In the genomic region with DNA sequence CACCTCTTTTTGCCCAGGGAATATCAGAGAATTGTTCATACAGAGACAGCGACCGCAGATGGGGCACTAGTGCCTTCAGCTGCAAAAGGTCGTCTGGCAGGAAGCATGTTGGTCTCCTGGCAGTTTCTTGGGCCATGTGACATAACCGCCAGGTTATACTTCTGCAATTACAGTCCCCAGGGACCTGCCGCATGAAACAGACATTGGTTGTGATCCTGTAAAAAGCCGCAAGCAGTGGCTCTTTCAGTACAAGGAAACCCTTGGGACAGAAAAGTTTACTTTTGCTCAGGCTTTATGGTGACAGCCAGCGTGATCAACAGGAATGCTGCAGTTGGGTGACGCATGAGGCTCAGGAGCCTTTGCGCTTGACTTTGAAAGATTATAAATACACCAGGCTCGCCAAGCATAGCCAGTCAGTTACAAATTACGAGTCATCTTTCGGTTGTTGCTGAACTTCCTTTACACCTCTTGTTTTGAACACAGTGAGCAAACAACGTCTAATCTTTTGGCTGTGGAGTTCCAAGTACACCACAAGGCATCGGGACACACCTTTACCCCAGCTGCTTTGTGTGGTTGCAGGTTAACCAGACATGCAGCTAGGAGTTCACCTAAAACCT, we compare ENCODE assay signal across 9 cellular contexts. TPM values are rescaled to one million over a fixed set of nuclear protein-coding genes. Genes with fewer than 3 reads are reported as not detected.
A peak's percentile ranks its signal among the peaks of the same experiment; 100 is the strongest.
DNase-seq lines count a peak whose midpoint lies in the region; ATAC-seq lines count a peak whose summit lies in the region.
"Had no signal": no experiment of that assay in that cellular context is flagged by ENCODE, and none has a peak within 500 bp of the region (broad histone marks: within the 10 kb centered on the region; RNA-seq: fewer than 3 reads in every experiment).

No MANE protein-coding gene starts in this region.

- WGBS in right cardiac atrium: 56% methylated on average over 14 of the region's 14 CpGs

- H3K36me3 Mint-ChIP-seq in CD4-positive, alpha-beta memory T cell: peaks cover 28 to 47% of the 10 kb centered on the region in 2 donors
- H3K36me3 Mint-ChIP-seq in activated naive CD8-positive, alpha-beta T cell: no peaks in the 10 kb centered on the region
- H3K36me3 Mint-ChIP-seq in naive thymus-derived CD4-positive, alpha-beta T cell: peaks cover 0 to 56% (median 0%) of the 10 kb centered on the region in 5 donors

- H3K36me3 ChIP-seq in CD4-positive, alpha-beta memory T cell (ENCODE audit: insufficient read depth, low read length): peaks cover 19% of the 10 kb centered on the region
- peaks cover 0 to 6% (median 0%) of the 10 kb centered on the region in 3 experiments for H3K36me3 ChIP-seq in naive thymus-derived CD4-positive, alpha-beta T cell (ENCODE audit: control insufficient read depth in 2 of 3, insufficient read depth in 3 of 3, low read length in 3 of 3)

- H3K4me1 Mint-ChIP-seq in CD4-positive, alpha-beta memory T cell: peaks cover 66 to 92% (median 80%) of the 10 kb centered on the region in 4 donors
- H3K4me1 Mint-ChIP-seq in activated naive CD8-positive, alpha-beta T cell (ENCODE audit: low read depth): peaks cover 78% of the 10 kb centered on the region
- H3K4me1 Mint-ChIP-seq in naive thymus-derived CD4-positive, alpha-beta T cell: peaks cover 68 to 87% (median 78%) of the 10 kb centered on the region in 7 donors

- peak overlapping the region; percentile 43 for H3K27ac ChIP-seq in CD4-positive, alpha-beta memory T cell (ENCODE audit: low read depth, low read length)
- peak overlapping the region; percentile 58 for H3K27ac ChIP-seq in naive thymus-derived CD4-positive, alpha-beta T cell (ENCODE audit: low read depth, low read length)
- H3K27ac ChIP-seq in right cardiac atrium (ENCODE audit: low read length): no peak overlapping the region

- H3K27me3 ChIP-seq in CD4-positive, alpha-beta memory T cell (ENCODE audit: insufficient read depth, low read length): no peaks in the 10 kb centered on the region
- no peaks in the 10 kb centered on the region for H3K27me3 ChIP-seq in naive thymus-derived CD4-positive, alpha-beta T cell (ENCODE audit: control insufficient read depth in 2 of 2, insufficient read depth in 2 of 2, low read length in 2 of 2)
- H3K27me3 ChIP-seq in right cardiac atrium (ENCODE audit: control insufficient read depth, insufficient read depth): no peaks in the 10 kb centered on the region

- intact Hi-C loops in CD4-positive, alpha-beta memory T cell (cut with micrococcal nuclease): loop anchor here (1.0 to 10.0 kb wide), 7 partner anchors 25 to 371 kb away; no protein-coding TSS in a partner anchor
- intact Hi-C loops in naive thymus-derived CD4-positive, alpha-beta T cell (cut with micrococcal nuclease): loop anchor here (1.0 to 10.0 kb wide), 14 partner anchors 18 to 793 kb away; partner anchors contain the start of genes HSPH1 (in 1 of the 2), SLC7A1 (in 1 of the 2) and UBE2L5 (in 1 of the 2)
- intact Hi-C loops in right cardiac atrium (cut with DNase I): no loop called here

- peak; percentile 75 for ATAC-seq in GM19397 (IDR thresholded peaks at IDR 0.05; ENCODE audit: unreplicated experiment)
- peak; percentile 69 for ATAC-seq in HG03442 (IDR thresholded peaks at IDR 0.05; ENCODE audit: unreplicated experiment)
- peak; percentile 78 for ATAC-seq in naive thymus-derived CD4-positive, alpha-beta T cell
- no peak for ATAC-seq in right cardiac atrium

- peak; percentile 83 to 93 (median 88) for DNase-seq in CD4-positive, alpha-beta memory T cell
- peak; percentile 55 for DNase-seq in SK-MEL-5 (ENCODE audit: low read depth, low spot score)
- peak; percentile 22 to 92 (median 89) for DNase-seq in naive thymus-derived CD4-positive, alpha-beta T cell
- no peak for DNase-seq in right cardiac atrium
- no peak for DNase-seq in NCI-H2029 treated with DMSO at 0.1 percent for 48 hours (lab: John Stamatoyannopoulos, UW)

- peak overlapping the region; percentile 94 to 99 (median 98) for H3K27ac Mint-ChIP-seq in CD4-positive, alpha-beta memory T cell
- H3K27ac Mint-ChIP-seq in activated naive CD8-positive, alpha-beta T cell: peak overlapping the region; percentile 83
- peak overlapping the region; percentile 90 to 98 (median 95) for H3K27ac Mint-ChIP-seq in naive thymus-derived CD4-positive, alpha-beta T cell

- in situ Hi-C loops in SK-MEL-5 (cut with HindIII; ENCODE audit: low pct_unique_long_range_greater_than_20kb, low sequenced_read_pairs): no loop called here

- peaks cover 0 to 3% of the 10 kb centered on the region in 2 donors for H3K27me3 Mint-ChIP-seq in CD4-positive, alpha-beta memory T cell
- H3K27me3 Mint-ChIP-seq in activated naive CD8-positive, alpha-beta T cell: no peaks in the 10 kb centered on the region
- H3K27me3 Mint-ChIP-seq in naive thymus-derived CD4-positive, alpha-beta T cell: no peaks in the 10 kb centered on the region

- peaks cover 0 to 2% (median 0%) of the 10 kb centered on the region in 8 donors for H3K9me3 Mint-ChIP-seq in CD4-positive, alpha-beta memory T cell
- no peaks in the 10 kb centered on the region for H3K9me3 Mint-ChIP-seq in activated naive CD8-positive, alpha-beta T cell (ENCODE audit: low read depth)
- peaks cover 0 to 3% (median 0%) of the 10 kb centered on the region in 11 donors for H3K9me3 Mint-ChIP-seq in naive thymus-derived CD4-positive, alpha-beta T cell
- H3K9me3 Mint-ChIP-seq: neural crest cell had no signal

- H3K4me3 Mint-ChIP-seq in CD4-positive, alpha-beta memory T cell: peak overlapping the region; percentile 66 to 95 (median 87)
- H3K4me3 Mint-ChIP-seq in activated naive CD8-positive, alpha-beta T cell: peak overlapping the region; percentile 61
- H3K4me3 Mint-ChIP-seq in naive thymus-derived CD4-positive, alpha-beta T cell: peak overlapping the region; percentile 51 to 91 (median 76)
- H3K4me3 Mint-ChIP-seq: neural crest cell had no signal

- no peaks in the 10 kb centered on the region for H3K9me3 ChIP-seq in CD4-positive, alpha-beta memory T cell (ENCODE audit: control insufficient read depth in 1 of 2, low read length in 2 of 2)
- H3K9me3 ChIP-seq in naive thymus-derived CD4-positive, alpha-beta T cell (ENCODE audit: control insufficient read depth in 2 of 3, low read length in 3 of 3): no peaks in the 10 kb centered on the region
- no peaks in the 10 kb centered on the region for H3K9me3 ChIP-seq in right cardiac atrium (ENCODE audit: control insufficient read depth, low read length)

- CTCF ChIA-PET in CD4-positive, alpha-beta memory T cell (lab: Charles Lee; ENCODE audit: partially characterized antibody): interaction anchor here (0.8 to 9.3 kb wide), 18 partner anchors 14 to 431 kb away, joined by 3 to 136 read pairs (median 4); partner anchors contain the start of genes ALOX5AP and UBE2L5
- CTCF ChIA-PET in naive thymus-derived CD4-positive, alpha-beta T cell (lab: Charles Lee): interaction anchor here (0.5 to 6.6 kb wide), 15 partner anchors 10 to 432 kb away, joined by 3 to 56 read pairs (median 4); partner anchors contain the start of genes KATNAL1 and USPL1

- H3K4me3 ChIP-seq in CD4-positive, alpha-beta memory T cell (ENCODE audit: low read length in 2 of 2): peak overlapping the region in 1 of 2 donors; percentile 41
- peak overlapping the region; percentile 37 for H3K4me3 ChIP-seq in naive thymus-derived CD4-positive, alpha-beta T cell (ENCODE audit: low read length)
- no peak overlapping the region for H3K4me3 ChIP-seq in right cardiac atrium (ENCODE audit: low read length)

- POLR2A ChIA-PET in CD4-positive, alpha-beta memory T cell (lab: Charles Lee; ENCODE audit: partially characterized antibody): interaction anchor here (0.6 to 8.1 kb wide), 31 partner anchors 9 to 521 kb away, joined by 3 to 401 read pairs (median 4); partner anchors contain the start of genes HMGB1, KATNAL1, UBE2L5 and UBL3
- POLR2A ChIA-PET in naive thymus-derived CD4-positive, alpha-beta T cell (lab: Charles Lee): interaction anchor here (0.7 to 7.9 kb wide), 26 partner anchors 9 to 523 kb away, joined by 3 to 281 read pairs (median 4); partner anchors contain the start of genes UBE2L5 and USPL1

- H3K4me1 ChIP-seq in CD4-positive, alpha-beta memory T cell (ENCODE audit: insufficient read depth, low read length): peaks cover 90% of the 10 kb centered on the region
- H3K4me1 ChIP-seq in naive thymus-derived CD4-positive, alpha-beta T cell (ENCODE audit: control insufficient read depth in 2 of 2, insufficient read depth in 2 of 2, low read length in 2 of 2): peaks cover 73% of the 10 kb centered on the region in 2 donors
- no peaks in the 10 kb centered on the region for H3K4me1 ChIP-seq in right cardiac atrium (ENCODE audit: control insufficient read depth, insufficient read depth, low read length)

RNA-seq across cellular contexts. Expression of gene UBE2L5, which starts 50.5 kb away (rescaled TPM):
- total RNA-seq in CD4-positive, alpha-beta memory T cell: not detected
- not detected for polyA plus RNA-seq in CD4-positive, alpha-beta memory T cell
- not detected in 2 replicates for total RNA-seq in SK-MEL-5 (2014; rRNA removed; shearing (Covaris generic))
- polyA plus RNA-seq in SK-MEL-5 (2015; cell fraction: cytosol; rRNA removed): not detected in 2 replicates
- not detected in 2 replicates for polyA plus RNA-seq in SK-MEL-5 (2015; cell fraction: nucleus; rRNA removed)
- total RNA-seq in naive thymus-derived CD4-positive, alpha-beta T cell: not detected
- polyA plus RNA-seq in naive thymus-derived CD4-positive, alpha-beta T cell: under 1 TPM in 1 of 2 donors, not detected in 1; 0.14 TPM
- total RNA-seq in right cardiac atrium: not detected
- polyA plus RNA-seq in right cardiac atrium: not detected
- total RNA-seq: neural crest cell had no signal

Comparison
In these comparisons a context has a peak if more than half of its experiments do, and no peak if none do; other contexts are left out.
1. DNase-seq: peak in CD4-positive, alpha-beta memory T cell (5 of 5), SK-MEL-5 (single experiment) and naive thymus-derived CD4-positive, alpha-beta T cell (9 of 9); none in right cardiac atrium (0 of 3) and NCI-H2029 treated with DMSO at 0.1 percent for 48 hours (single experiment).
2. ATAC-seq: peak in GM19397 (single experiment), HG03442 (single experiment) and naive thymus-derived CD4-positive, alpha-beta T cell (single experiment); none in right cardiac atrium (0 of 2).
3. intact Hi-C loops: an anchor here in CD4-positive, alpha-beta memory T cell (1.0 to 10.0 kb wide) and naive thymus-derived CD4-positive, alpha-beta T cell (1.0 to 10.0 kb wide); none called in right cardiac atrium.
4. Peak in every context shown above with its lines, with median percentiles within 50 percentile points of each other: H3K27ac Mint-ChIP-seq and H3K4me3 Mint-ChIP-seq.